ENCODE assay signal across 21 cellular contexts in the genomic region with DNA sequence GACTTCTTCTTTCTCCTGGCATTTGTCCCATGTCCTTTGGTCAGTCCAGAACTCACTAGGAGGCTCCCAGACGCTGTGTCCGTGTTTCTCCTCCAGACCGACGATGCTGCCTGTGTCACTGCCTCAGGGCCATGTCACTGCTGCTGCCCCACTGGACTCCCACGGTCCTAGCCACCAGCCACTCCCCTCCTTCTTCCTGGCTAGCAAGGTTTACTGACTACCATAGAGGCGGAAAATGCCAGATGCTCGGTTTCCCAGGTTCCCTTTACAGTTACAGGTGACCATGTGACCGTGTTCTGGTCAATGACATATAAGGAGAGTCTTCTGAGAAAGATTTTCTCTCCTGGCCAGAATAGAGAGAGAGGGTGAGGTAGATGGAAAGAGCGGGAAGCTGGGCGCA. TPM values are rescaled to one million over a fixed set of nuclear protein-coding genes. Genes with fewer than 3 reads are reported as not detected.
DNase-seq lines count a peak whose midpoint lies in the region; ATAC-seq, FAIRE-seq and TF ChIP-seq lines count a peak whose summit lies in the region.
"Had no signal": no experiment of that assay in that cellular context is flagged by ENCODE, and none has a peak within 500 bp of the region (broad histone marks: within the 10 kb centered on the region; RNA-seq: fewer than 3 reads in every experiment).

No MANE protein-coding gene starts in this region.

- FAIRE-seq in astrocyte (lab: Jason Lieb, UNC) (no peak), D721Med (lab: Jason Lieb, UNC) (no peak)
- FAIRE-seq: GM12892, GM18507, HTR-8/SVneo had no signal

- no peak overlapping the region for H3K27ac Mint-ChIP-seq in astrocyte (ENCODE audit: unreplicated experiment)
- H3K27ac Mint-ChIP-seq in nephron progenitor cell = peak overlapping the region; percentile 81
- peak overlapping the region; percentile 43 for H3K27ac Mint-ChIP-seq in stimulated activated effector memory CD8-positive, alpha-beta T cell treated with anti-CD3 and anti-CD28 coated beads, Interleukin-12 subunit alpha, Interleukin-12 subunit beta, amount 100 ng/mL, for 72 hours
- H3K27ac Mint-ChIP-seq: B cell; CD8-positive, alpha-beta T cell; GM23338; IgD-negative memory B cell had no signal

- no peaks in the 10 kb centered on the region for H3K9me3 ChIP-seq in astrocyte (ENCODE audit: insufficient read depth, low read depth, low read length)

- DNase-seq in HEK293T (ENCODE audit: extremely low spot score) (no peak), astrocyte (ENCODE audit: low read depth) (no peak), nephron progenitor cell (no peak), ACHN (no peak), D721Med (ENCODE audit: insufficient read length, low spot score) (no peak)
- no peak for DNase-seq in stimulated activated effector memory CD8-positive, alpha-beta T cell treated with anti-CD3 and anti-CD28 coated beads, Interleukin-12 subunit alpha, Interleukin-12 subunit beta, amount 100 ng/mL, for 72 hours (ENCODE audit: low spot score in 2 of 2)
- DNase-seq: 8988T; Calu3; CD8-positive, alpha-beta T cell; DMS79; GDM1; H7 had no signal

- peaks cover 5% of the 10 kb centered on the region for H3K27me3 Mint-ChIP-seq in astrocyte (ENCODE audit: low read depth, unreplicated experiment)
- peaks cover 7% of the 10 kb centered on the region for H3K27me3 Mint-ChIP-seq in nephron progenitor cell (ENCODE audit: low read depth, poor library complexity)

- H3K9me3 Mint-ChIP-seq in astrocyte (ENCODE audit: unreplicated experiment) (no peaks in the 10 kb centered on the region), nephron progenitor cell (peaks cover 6% of the 10 kb centered on the region)
- no peaks in the 10 kb centered on the region for H3K9me3 Mint-ChIP-seq in stimulated activated effector memory CD8-positive, alpha-beta T cell treated with anti-CD3 and anti-CD28 coated beads, Interleukin-12 subunit alpha, Interleukin-12 subunit beta, amount 100 ng/mL, for 72 hours
- H3K9me3 Mint-ChIP-seq: CD8-positive, alpha-beta T cell; IgD-negative memory B cell had no signal

- peak overlapping the region; percentile 20 for H3K4me3 Mint-ChIP-seq in astrocyte (ENCODE audit: unreplicated experiment)
- no peak overlapping the region for H3K4me3 Mint-ChIP-seq in nephron progenitor cell
- H3K4me3 Mint-ChIP-seq in stimulated activated effector memory CD8-positive, alpha-beta T cell treated with anti-CD3 and anti-CD28 coated beads, Interleukin-12 subunit alpha, Interleukin-12 subunit beta, amount 100 ng/mL, for 72 hours = no peak overlapping the region
- H3K4me3 Mint-ChIP-seq: B cell; CD8-positive, alpha-beta T cell; GM23338; IgD-negative memory B cell had no signal

- no peak overlapping the region for H3K27ac ChIP-seq in astrocyte (ENCODE audit: low read depth, low read length)
- H3K27ac ChIP-seq: BLaER1 treated with 17β-estradiol and CSF1 and Interleukin-3, amounts not matched to agents 10 nM and 100 nM had no signal

- no peak overlapping the region for H3K4me2 ChIP-seq in astrocyte (ENCODE audit: low read length)
- H3K4me2 ChIP-seq: BLaER1 treated with 17β-estradiol and CSF1 and Interleukin-3, amounts not matched to agents 10 nM and 100 nM; GM23338 had no signal

- H3K79me2 ChIP-seq in astrocyte (ENCODE audit: insufficient read depth, low read length) = no peaks in the 10 kb centered on the region

- H3K4me1 Mint-ChIP-seq in astrocyte (ENCODE audit: low read depth, unreplicated experiment) (no peaks in the 10 kb centered on the region), nephron progenitor cell (peaks cover 15% of the 10 kb centered on the region)
- H3K4me1 Mint-ChIP-seq in stimulated activated effector memory CD8-positive, alpha-beta T cell treated with anti-CD3 and anti-CD28 coated beads, Interleukin-12 subunit alpha, Interleukin-12 subunit beta, amount 100 ng/mL, for 72 hours = peaks cover 12% of the 10 kb centered on the region

- peaks cover 10% of the 10 kb centered on the region for H3K4me1 ChIP-seq in astrocyte (ENCODE audit: insufficient read depth, low read length)

- H4K20me1 ChIP-seq in astrocyte (ENCODE audit: insufficient read depth, low read length) = no peaks in the 10 kb centered on the region

- no peak overlapping the region for H3K9ac ChIP-seq in astrocyte (ENCODE audit: low read length)
- H3K9ac ChIP-seq: BLaER1 treated with 17β-estradiol and CSF1 and Interleukin-3, amounts not matched to agents 10 nM and 100 nM had no signal

- in situ Hi-C loops in ACHN (cut with HindIII; ENCODE audit: low pct_ligation_motif_present, low pct_unique_long_range_greater_than_20kb, low sequenced_read_pairs) = no loop called here

- H3K36me3 Mint-ChIP-seq in astrocyte (ENCODE audit: low read depth, unreplicated experiment) (no peaks in the 10 kb centered on the region), nephron progenitor cell (ENCODE audit: low read depth) (no peaks in the 10 kb centered on the region)
- H3K36me3 Mint-ChIP-seq in stimulated activated effector memory CD8-positive, alpha-beta T cell treated with anti-CD3 and anti-CD28 coated beads, Interleukin-12 subunit alpha, Interleukin-12 subunit beta, amount 100 ng/mL, for 72 hours = no peaks in the 10 kb centered on the region
- H3K36me3 Mint-ChIP-seq: CD8-positive, alpha-beta T cell; IgD-negative memory B cell had no signal

- TF ChIP-seq CTCF in astrocyte (IDR thresholded peaks at IDR 0.05; ENCODE audit: insufficient read depth, low read depth, low read length) = no peak
- no peak for TF ChIP-seq CTCF in nephron progenitor cell (IDR thresholded peaks at IDR 0.05)
- TF ChIP-seq CTCF in D721Med (IDR thresholded peaks at IDR 0.05; ENCODE audit: insufficient read depth, missing control alignments) = no peak

- no peak for ATAC-seq in stimulated activated effector memory CD8-positive, alpha-beta T cell treated with anti-CD3 and anti-CD28 coated beads, Interleukin-12 subunit alpha, Interleukin-12 subunit beta, amount 100 ng/mL, for 72 hours
- no peak for ATAC-seq in GM21619 (IDR thresholded peaks at IDR 0.05; ENCODE audit: unreplicated experiment)
- ATAC-seq: CD8-positive, alpha-beta T cell; GM23338; HCT116 had no signal

- POLR2A ChIA-PET in HEK293T (lab: Yijun Ruan, JAX) = no interaction called here

- H3K27me3 ChIP-seq in astrocyte (ENCODE audit: insufficient read depth, low read length) = no peaks in the 10 kb centered on the region

- H3K36me3 ChIP-seq in astrocyte (ENCODE audit: insufficient read depth, low read length) = no peaks in the 10 kb centered on the region
- H3K36me3 ChIP-seq: BLaER1 treated with 17β-estradiol and CSF1 and Interleukin-3, amounts not matched to agents 10 nM and 100 nM had no signal

- H2AFZ ChIP-seq in astrocyte (ENCODE audit: low read depth, low read length) = no peak overlapping the region
- H2AFZ ChIP-seq: GM23338 had no signal

- CTCF ChIA-PET in HEK293T (lab: Yijun Ruan, JAX) = interaction anchor here (1.4 to 1.5 kb wide), 2 partner anchors 8 to 50 kb away, joined by 3 read pairs; no protein-coding TSS in a partner anchor

- H3K4me3 ChIP-seq in astrocyte (ENCODE audit: insufficient read depth, low read depth, low read length) = no peak overlapping the region
- H3K4me3 ChIP-seq: BLaER1 treated with 17β-estradiol and CSF1 and Interleukin-3, amounts not matched to agents 10 nM and 100 nM; GM23338 had no signal

TF ChIP-seq in HEK293T, 16 proteins besides CTCF, POLR2A, EP300 and RAD21:
- TF ChIP-seq FOXA1 (IDR thresholded peaks at IDR 0.05) (no peak), L3MBTL2 (conservative IDR thresholded peaks at IDR 0.05) (0 out of 2 replicates have a peak, but pooled peaks have one; percentile 20)
TF ChIP-seq in HEK293T: peak in this region for 1.

RNA-seq across cellular contexts. Expression of gene RBFOX2, which starts 40.7 kb away (rescaled TPM):
- 169 and 177 TPM in 2 replicates for total RNA-seq in astrocyte
- total RNA-seq: B cell had no signal
